21 cellular contexts compared by ENCODE assay signal in genomic region chr10:113337142-113337541, GRCh38.
"Had no signal": no experiment of that assay in that cellular context is flagged by ENCODE, and none has a peak within 500 bp of the region (broad histone marks: within the 10 kb centered on the region; RNA-seq: fewer than 3 reads in every experiment).

No MANE protein-coding gene starts in this region.

- DNase-seq: activated CD4-positive, alpha-beta memory T cell treated with anti-CD3 and anti-CD28 coated beads, Interleukin-2, amount 10 ng/mL, durations not matched to agents 7 days and 5 days; activated CD4-positive, alpha-beta T cell treated with anti-CD3 and anti-CD28 coated beads, Interleukin-2, amount 10 ng/mL, durations not matched to agents 7 days and 5 days; activated CD4-positive, CD25-positive, alpha-beta regulatory T cell; activated gamma-delta T cell; activated naive CD4-positive, alpha-beta T cell treated with anti-CD3 and anti-CD28 coated beads for 36 hours; activated T-cell treated with anti-CD3 and anti-CD28 coated beads for 4 hours; activated T-cell treated with anti-CD3 and anti-CD28 coated beads, Interleukin-2, amount 50 U/mL, for 48 hours; anterior cingulate cortex; cerebellar nuclear complex; Kasumi-1; NCI-H1105 treated with DMSO at 0.1 percent for 48 hours; NCI-H1436 treated with DMSO at 0.1 percent for 48 hours; NCI-H187 treated with DMSO at 0.1 percent for 48 hours; NCI-H2081 treated with DMSO at 0.1 percent for 48 hours; NCI-H446; NCI-H524; PC-3; SIG-M5; T-helper 1 cell had no signal

- ATAC-seq: activated T-helper 17 cell treated with anti-CD3 and anti-CD28 coated beads, Interleukin-2, amount 50 U/mL, for 72 hours; PC-3 had no signal

- H3K27ac ChIP-seq: VCaP had no signal
